In genomic region chr5:31995011-31995410, GRCh38 we compare ENCODE assay signal across 12 cellular contexts.
DNase-seq lines count a peak whose midpoint lies in the region; ATAC-seq, FAIRE-seq and TF ChIP-seq lines count a peak whose summit lies in the region.
"Had no signal": no experiment of that assay in that cellular context is flagged by ENCODE, and none has a peak within 500 bp of the region (broad histone marks: within the 10 kb centered on the region; RNA-seq: fewer than 3 reads in every experiment).

No MANE protein-coding gene starts in this region.

- H3K27me3 Mint-ChIP-seq in naive thymus-derived CD8-positive, alpha-beta T cell = peaks cover 0 to 7% (median 0%) of the 10 kb centered on the region in 5 donors

- TF ChIP-seq EP300 in H1 (IDR thresholded peaks at IDR 0.05; ENCODE audit: borderline replicate concordance in 1 of 2, low read depth in 2 of 2, low read length in 2 of 2) = no peak

- no peak overlapping the region for H4K5ac ChIP-seq in H1 (ENCODE audit: insufficient read length, low read depth, low read length)

- CTCF ChIA-PET in H1 (lab: Charles Lee; ENCODE audit: partially characterized antibody) = no interaction called here

- no peak overlapping the region for H2AK5ac ChIP-seq in H1 (ENCODE audit: low read depth, low read length)

- peaks cover 8 to 29% (median 9%) of the 10 kb centered on the region in 4 donors for H3K4me1 Mint-ChIP-seq in naive thymus-derived CD8-positive, alpha-beta T cell

- H3K27ac ChIP-seq in H1 (ENCODE audit: low read depth, low read length) (no peak overlapping the region), substantia nigra (ENCODE audit: low read depth, low read length, poor library complexity, severe bottlenecking) (no peak overlapping the region)
- H3K27ac ChIP-seq: uterus had no signal

- ATAC-seq in GM18868 (IDR thresholded peaks at IDR 0.05; ENCODE audit: unreplicated experiment) = peak; percentile 45
- ATAC-seq in GM21526 (IDR thresholded peaks at IDR 0.05; ENCODE audit: low FRiP score, unreplicated experiment) = peak; percentile 52
- ATAC-seq in HG03066 (IDR thresholded peaks at IDR 0.05; ENCODE audit: low read depth, unreplicated experiment) = peak; percentile 68
- ATAC-seq in naive thymus-derived CD8-positive, alpha-beta T cell = no peak
- ATAC-seq: natural killer cell had no signal

- 66% methylated on average over 4 of the region's 4 CpGs; no CpG with 5 or more reads in 1 of the 2 experiments for WGBS in H1 (ENCODE audit: extremely low coverage in 1 of 2, insufficient coverage in 1 of 2, insufficient read length in 1 of 2, insufficient replicate concordance in 2 of 2, low coverage in 1 of 2, low lambda C conversion rate in 2 of 2, missing lambda C conversion rate in 1 of 2), 2 experiments

- H3K4me2 ChIP-seq in H1 (ENCODE audit: insufficient read depth in 1 of 2, low read depth in 2 of 2, low read length in 2 of 2) = peak overlapping the region in 1 of 2 experiments; percentile 4; a peak in 1 of 4 replicates

- H3K36me3 ChIP-seq in H1 (ENCODE audit: control insufficient read depth in 2 of 4, insufficient read depth in 4 of 4, low read length in 3 of 4) = no peaks in the 10 kb centered on the region
- H3K36me3 ChIP-seq: uterus had no signal

- no peaks in the 10 kb centered on the region for H4K20me1 ChIP-seq in H1 (replicated peaks in 1 of 2; ENCODE audit: control insufficient read depth in 1 of 2, insufficient read depth in 2 of 2, low read length in 2 of 2)

- H4K8ac ChIP-seq in H1 (ENCODE audit: extremely low read depth, insufficient read depth, low read length) = no peak overlapping the region

- no peak overlapping the region for H2AFZ ChIP-seq in H1 (ENCODE audit: low read length)

- peak overlapping the region; percentile 41; the same call in 1 of the 2 replicates for H2BK5ac ChIP-seq in H1 (ENCODE audit: low read depth, low read length)

- no peak overlapping the region for H3K14ac ChIP-seq in H1 (ENCODE audit: insufficient read length)

- no peak overlapping the region; the same call in 1 of the 2 replicates for H2BK15ac ChIP-seq in H1 (ENCODE audit: low read length)

- H4K91ac ChIP-seq in H1 (replicated peaks; ENCODE audit: insufficient read length, low read length) = no peak overlapping the region

- H2BK120ac ChIP-seq in H1 (replicated peaks; ENCODE audit: low read depth, low read length) = no peak overlapping the region

- H3K9ac ChIP-seq in H1 (replicated peaks in 1 of 4; ENCODE audit: extremely low read depth in 1 of 4, low read depth in 3 of 4, low read length in 3 of 4) = no peak overlapping the region

- no peak for TF ChIP-seq POLR2A in H1 (IDR thresholded peaks at IDR 0.05; ENCODE audit: control extremely low read depth in 1 of 2, low read depth in 2 of 2, low read length in 2 of 2)

- H3K36me3 Mint-ChIP-seq in naive thymus-derived CD8-positive, alpha-beta T cell = peaks cover 0 to 13% (median 5%) of the 10 kb centered on the region in 3 donors
- H3K36me3 Mint-ChIP-seq: natural killer cell had no signal

- no peak for TF ChIP-seq RAD21 in H1 (IDR thresholded peaks at IDR 0.05 in 1 of 2, conservative IDR thresholded peaks at IDR 0.05 in 1 of 2; ENCODE audit: low read depth in 2 of 2, low read length in 2 of 2)

- H3K9me3 Mint-ChIP-seq in naive thymus-derived CD8-positive, alpha-beta T cell = no peaks in the 10 kb centered on the region
- H3K9me3 Mint-ChIP-seq: natural killer cell had no signal

- no peak overlapping the region; the same call in 1 of the 2 replicates for H2BK20ac ChIP-seq in H1 (ENCODE audit: low read length)

- H3K18ac ChIP-seq in H1 (ENCODE audit: extremely low read depth, low read length) = no peak overlapping the region

- no peak for FAIRE-seq in H1 (lab: Jason Lieb, UNC)

- H2BK12ac ChIP-seq in H1 (ENCODE audit: low read depth, low read length) = peak overlapping the region; percentile 89; the same call in 1 of the 2 replicates

- H3K4ac ChIP-seq in H1 (replicated peaks; ENCODE audit: insufficient read length, low read depth, low read length) = peak overlapping the region; percentile 6

- TF ChIP-seq CTCF in H1 (IDR thresholded peaks at IDR 0.05; ENCODE audit: control extremely low read depth in 1 of 3, insufficient read depth in 1 of 3, low read depth in 1 of 3, low read length in 3 of 3) = no peak

- no peak overlapping the region for H3K27ac Mint-ChIP-seq in naive thymus-derived CD8-positive, alpha-beta T cell

- no peaks in the 10 kb centered on the region for H3K79me2 ChIP-seq in H1 (ENCODE audit: control insufficient read depth in 1 of 2, insufficient read depth in 2 of 2, low read length in 2 of 2)

- DNase-seq in H1 (ENCODE audit: low read depth in 1 of 2, low spot score in 2 of 2) = no peak
- DNase-seq in naive thymus-derived CD8-positive, alpha-beta T cell = no peak
- DNase-seq in NCI-H2227 treated with DMSO at 0.1 percent for 48 hours (lab: John Stamatoyannopoulos, UW) = no peak
- no peak for DNase-seq in NCI-H1092 (lab: John Stamatoyannopoulos, UW)
- DNase-seq in substantia nigra (lab: John Stamatoyannopoulos, UW) = no peak
- DNase-seq: IMR-90, natural killer cell, NCI-H187 treated with DMSO at 0.1 percent for 48 hours, uterus had no signal

- H3K79me1 ChIP-seq in H1 (ENCODE audit: low read depth, low read length) = no peaks in the 10 kb centered on the region; the same call in 1 of the 2 replicates

- no peak overlapping the region; a peak in 1 of 8 replicates for H3K4me3 ChIP-seq in H1 (ENCODE audit: extremely low read depth in 1 of 4, insufficient read depth in 2 of 4, low read depth in 3 of 4, low read length in 4 of 4)
- H3K4me3 ChIP-seq: uterus had no signal

- H3K56ac ChIP-seq in H1 (replicated peaks; ENCODE audit: insufficient read length, low read depth, low read length) = no peak overlapping the region

- no peak overlapping the region for H3K23ac ChIP-seq in H1 (ENCODE audit: insufficient read length)

- no peaks in the 10 kb centered on the region for H3K9me3 ChIP-seq in H1 (ENCODE audit: insufficient read depth in 2 of 2, low read depth in 1 of 2, low read length in 1 of 2)
- H3K9me3 ChIP-seq: uterus had no signal

- no peak overlapping the region for H3K4me3 Mint-ChIP-seq in naive thymus-derived CD8-positive, alpha-beta T cell
- H3K4me3 Mint-ChIP-seq: natural killer cell had no signal

- peaks cover 5 to 18% (median 14%) of the 10 kb centered on the region in 4 experiments for H3K4me1 ChIP-seq in H1 (replicated peaks in 1 of 4; ENCODE audit: control insufficient read depth in 3 of 4, insufficient read depth in 4 of 4, low read length in 3 of 4)

- no peaks in the 10 kb centered on the region for H3K27me3 ChIP-seq in H1 (replicated peaks in 1 of 4; ENCODE audit: control insufficient read depth in 3 of 4, extremely low read depth in 1 of 4, insufficient read depth in 3 of 4, low read length in 3 of 4)
- H3K27me3 ChIP-seq: uterus had no signal

- no peaks in the 10 kb centered on the region for H3K23me2 ChIP-seq in H1 (ENCODE audit: low read depth, low read length)

- POLR2A ChIA-PET in H1 (lab: Charles Lee; ENCODE audit: partially characterized antibody) = no interaction called here
- POLR2A ChIA-PET in naive thymus-derived CD8-positive, alpha-beta T cell (lab: Charles Lee) = interaction anchor here (1.0 kb wide), 1 partner anchor 126 kb away, joined by 3 read pairs; no protein-coding TSS in a partner anchor

TF ChIP-seq in H1, 55 proteins besides CTCF, POLR2A, EP300 and RAD21:
- no peak for TF ChIP-seq HDAC2 (IDR thresholded peaks at IDR 0.05; ENCODE audit: borderline replicate concordance in 1 of 2, low read depth in 2 of 2, low read length in 2 of 2)
- TF ChIP-seq BCL11A (IDR thresholded peaks at IDR 0.05; ENCODE audit: low read depth in 2 of 2, low read length in 2 of 2) = no peak
- no peak for TF ChIP-seq KDM5A (IDR thresholded peaks at IDR 0.05; ENCODE audit: low read length)
- TF ChIP-seq KDM4A (IDR thresholded peaks at IDR 0.05; ENCODE audit: low read depth, low read length, severe bottlenecking) = no peak
- TF ChIP-seq RBBP5 (IDR thresholded peaks at IDR 0.05; ENCODE audit: borderline replicate concordance, low read depth, low read length) = no peak
- no peak for TF ChIP-seq CBX5 (IDR thresholded peaks at IDR 0.05; ENCODE audit: low read depth, low read length)
- TF ChIP-seq TEAD4 (IDR thresholded peaks at IDR 0.05; ENCODE audit: low read depth, low read length) = no peak
- TF ChIP-seq CHD1 (IDR thresholded peaks at IDR 0.05; ENCODE audit: low read depth, low read length) = no peak
- no peak for TF ChIP-seq YY1 (IDR thresholded peaks at IDR 0.05; ENCODE audit: low read depth, low read length)
- no peak for TF ChIP-seq GABPA (IDR thresholded peaks at IDR 0.05; ENCODE audit: borderline replicate concordance, insufficient read depth, low read length)
- TF ChIP-seq JUN (IDR thresholded peaks at IDR 0.05; ENCODE audit: low read depth, low read length) = no peak
- no peak for TF ChIP-seq CEBPB (IDR thresholded peaks at IDR 0.05; ENCODE audit: low read depth, low read length)
- TF ChIP-seq NRF1 (IDR thresholded peaks at IDR 0.05; ENCODE audit: low read depth, low read length) = no peak
- TF ChIP-seq JUND (IDR thresholded peaks at IDR 0.05; ENCODE audit: low read length) = no peak
- no peak for TF ChIP-seq EZH2 (IDR thresholded peaks at IDR 0.05; ENCODE audit: low read depth, low read length, severe bottlenecking)
TF ChIP-seq in H1: peak in this region for 0.

Comparison
In these comparisons a context has a peak if more than half of its experiments do, and no peak if none do; other contexts are left out.
1. ATAC-seq: peak in GM18868 (single experiment), GM21526 (single experiment) and HG03066 (single experiment); none in naive thymus-derived CD8-positive, alpha-beta T cell (0 of 2).